Comparison of ENCODE assay signal across 8 cellular contexts in the genomic region with DNA sequence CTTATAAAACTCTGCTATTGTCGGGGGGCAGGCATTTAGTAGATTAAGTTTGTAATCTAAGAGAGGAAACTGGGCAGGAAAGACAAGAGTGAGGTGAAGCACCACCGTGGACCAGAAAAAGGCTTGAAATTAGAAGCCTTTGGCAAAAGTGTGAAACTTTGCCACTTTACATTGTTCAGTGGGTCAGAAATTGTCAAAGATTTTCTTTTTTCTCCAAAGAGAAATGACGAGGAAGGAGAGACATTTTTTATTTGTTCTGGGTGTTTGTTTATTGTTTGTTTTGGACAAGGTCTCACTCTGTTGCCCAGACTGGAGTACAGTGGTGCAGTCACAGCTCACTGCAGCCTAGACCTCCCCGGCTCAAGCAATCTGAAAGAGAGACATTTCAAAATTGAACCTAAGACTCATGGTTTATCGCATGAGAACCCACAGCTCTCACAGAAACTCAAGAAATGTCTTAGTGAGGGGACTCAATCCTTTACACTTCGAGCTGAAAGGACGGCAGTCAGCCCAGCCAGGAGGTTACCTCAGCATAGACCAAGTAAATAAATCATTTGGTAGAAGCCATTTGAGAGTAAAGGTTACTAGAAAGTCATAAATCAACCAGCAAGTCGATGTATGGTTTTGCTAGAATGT.
DNase-seq lines count a peak whose midpoint lies in the region; ATAC-seq and TF ChIP-seq lines count a peak whose summit lies in the region.

No MANE protein-coding gene starts in this region.

- no peaks in the 10 kb centered on the region for H3K79me2 ChIP-seq in DOHH2 (ENCODE audit: control insufficient read depth, low read length)

- peak overlapping the region; percentile 27 for H3K4me2 ChIP-seq in DOHH2 (ENCODE audit: low read length)

- no peak overlapping the region for H3K4me3 ChIP-seq in DOHH2 (ENCODE audit: low read length)

- no peaks in the 10 kb centered on the region for H3K9me3 ChIP-seq in DOHH2 (ENCODE audit: control insufficient read depth, insufficient read depth, low read length)

- H3F3A ChIP-seq in DOHH2 (ENCODE audit: control insufficient read depth, insufficient read depth): no peaks in the 10 kb centered on the region

- TF ChIP-seq CTCF in DOHH2 (IDR thresholded peaks at IDR 0.05; ENCODE audit: low read depth, low read length, poor library complexity, severe bottlenecking): no peak
- no peak for TF ChIP-seq CTCF in HFFc6 (IDR thresholded peaks at IDR 0.05)

- peak overlapping the region; percentile 69 to 77 for H3K27ac Mint-ChIP-seq in effector memory CD8-positive, alpha-beta T cell
- H3K27ac Mint-ChIP-seq in HFFc6: no peak overlapping the region

- ATAC-seq in GM19468 (IDR thresholded peaks at IDR 0.05; ENCODE audit: extremely low read depth, unreplicated experiment) (peak; percentile 39), HG03066 (IDR thresholded peaks at IDR 0.05; ENCODE audit: low read depth, unreplicated experiment) (peak; percentile 78)
- ATAC-seq in effector memory CD8-positive, alpha-beta T cell (replicated peaks): peak; percentile 31

- peaks cover 8% of the 10 kb centered on the region for H3K27me3 ChIP-seq in DOHH2 (ENCODE audit: control insufficient read depth, low read length)

- H3K27ac ChIP-seq in DOHH2 (ENCODE audit: low read depth, low read length): no peak overlapping the region

- H3K4me1 Mint-ChIP-seq in effector memory CD8-positive, alpha-beta T cell (ENCODE audit: low read depth in 2 of 2): peaks cover 17 to 22% of the 10 kb centered on the region in 2 donors
- H3K4me1 Mint-ChIP-seq in HFFc6 (ENCODE audit: low read depth): peaks cover 33% of the 10 kb centered on the region

- no peaks in the 10 kb centered on the region for H3K9me2 ChIP-seq in DOHH2 (replicated peaks; ENCODE audit: control insufficient read depth, low read length)

- H3K4me3 Mint-ChIP-seq in effector memory CD8-positive, alpha-beta T cell: no peak overlapping the region
- no peak overlapping the region for H3K4me3 Mint-ChIP-seq in HFFc6

- peaks cover 16% of the 10 kb centered on the region for H3K4me1 ChIP-seq in DOHH2 (ENCODE audit: control insufficient read depth, low read length)

- DNase-seq in effector memory CD8-positive, alpha-beta T cell: peak in 1 of 3 experiments; percentile 17
- DNase-seq in SW480 (ENCODE audit: low spot score) (no peak), HFFc6 (no peak), NCI-H446 (lab: John Stamatoyannopoulos, UW) (no peak)
- DNase-seq in activated CD4-positive, CD25-positive, alpha-beta regulatory T cell (lab: John Stamatoyannopoulos, UW): no peak

- H3K27me3 Mint-ChIP-seq in effector memory CD8-positive, alpha-beta T cell: no peaks in the 10 kb centered on the region
- no peaks in the 10 kb centered on the region; the same call in 1 of the 2 replicates for H3K27me3 Mint-ChIP-seq in HFFc6 (ENCODE audit: insufficient read depth)

- no peaks in the 10 kb centered on the region for H3K36me3 Mint-ChIP-seq in effector memory CD8-positive, alpha-beta T cell (ENCODE audit: insufficient read depth)
- peaks cover 4% of the 10 kb centered on the region for H3K36me3 Mint-ChIP-seq in HFFc6 (ENCODE audit: low read depth)

- H3K9me3 Mint-ChIP-seq in effector memory CD8-positive, alpha-beta T cell: no peaks in the 10 kb centered on the region
- no peaks in the 10 kb centered on the region for H3K9me3 Mint-ChIP-seq in HFFc6

- H4K20me1 ChIP-seq in DOHH2 (ENCODE audit: control insufficient read depth, insufficient read depth, low read depth, low read length): no peaks in the 10 kb centered on the region

- H3K36me3 ChIP-seq in DOHH2 (ENCODE audit: control insufficient read depth, low read length): no peaks in the 10 kb centered on the region
